1 cellular context compared by ENCODE assay signal in genomic region chr1:46303038-46303871, GRCh38.
TF ChIP-seq lines count a peak whose summit lies in the region.

LRRC41 (minus strand) TSS chr1:46303616; CDS start chr1:46303322, 294 bp downstream.
UQCRH (plus strand) TSS chr1:46303698; CDS start chr1:46303767, 69 bp downstream.

TF ChIP-seq in HepG2, 621 proteins besides CTCF, POLR2A, EP300 and RAD21 (continued from another document and continues in another):
- no peak for TF ChIP-seq ZNF160 (CRISPR knock-in tag; IDR thresholded peaks at IDR 0.05)
- no peak for TF ChIP-seq NFKB2 (CRISPR knock-in tag; IDR thresholded peaks at IDR 0.05; ENCODE audit: borderline replicate concordance)
- TF ChIP-seq GFI1 (CRISPR knock-in tag; IDR thresholded peaks at IDR 0.05; ENCODE audit: borderline replicate concordance), result 0 out of 2 replicates have a peak, but pooled peaks have one; percentile 44
- no peak for TF ChIP-seq USF2 (IDR thresholded peaks at IDR 0.05; ENCODE audit: low read depth, low read length)
- TF ChIP-seq USF2 (CRISPR knock-in tag; IDR thresholded peaks at IDR 0.05; ENCODE audit: borderline replicate concordance), result peak; percentile 44; the same call in 1 of the 2 replicates
- TF ChIP-seq BCL6 (CRISPR knock-in tag; IDR thresholded peaks at IDR 0.05), result no peak
- 0 out of 2 replicates have a peak, but pooled peaks have one; percentile 54 for TF ChIP-seq NFKBIZ (CRISPR knock-in tag; IDR thresholded peaks at IDR 0.05)
- TF ChIP-seq ZNF451 (CRISPR knock-in tag; IDR thresholded peaks at IDR 0.05), result peak; percentile 27; the same call in 1 of the 2 replicates
- peak; percentile 69 for TF ChIP-seq ZBTB2 (CRISPR knock-in tag; IDR thresholded peaks at IDR 0.05; ENCODE audit: low read depth)
- TF ChIP-seq MXD4 (CRISPR knock-in tag; IDR thresholded peaks at IDR 0.05), result no peak
- TF ChIP-seq ASH2L (IDR thresholded peaks at IDR 0.05; ENCODE audit: insufficient read length, low read depth, low read length), result no peak
- TF ChIP-seq MAFK (conservative IDR thresholded peaks at IDR 0.05 in 1 of 2, IDR thresholded peaks at IDR 0.05 in 1 of 2; ENCODE audit: low read length in 2 of 2), result peak; percentile 17 to 43; a peak in 1 of 4 replicates
- TF ChIP-seq ZZZ3 (CRISPR knock-in tag; IDR thresholded peaks at IDR 0.05; ENCODE audit: borderline replicate concordance), result no peak; the same call in 1 of the 2 replicates
- no peak; the same call in 1 of the 2 replicates for TF ChIP-seq IRF2 (CRISPR knock-in tag; IDR thresholded peaks at IDR 0.05)
- TF ChIP-seq CBFB (CRISPR knock-in tag; IDR thresholded peaks at IDR 0.05), result no peak
- TF ChIP-seq ZNF546 (CRISPR knock-in tag; conservative IDR thresholded peaks at IDR 0.05), result no peak
- TF ChIP-seq ZNF768 (CRISPR knock-in tag; IDR thresholded peaks at IDR 0.05), result no peak; the same call in 1 of the 2 replicates
- 0 out of 2 replicates have a peak, but pooled peaks have one; percentile 52 for TF ChIP-seq KMT2A (CRISPR knock-in tag; IDR thresholded peaks at IDR 0.05)
- no peak for TF ChIP-seq SSRP1 (CRISPR knock-in tag; IDR thresholded peaks at IDR 0.05)
- peak; percentile 8; the same call in 1 of the 2 replicates for TF ChIP-seq ZNF691 (CRISPR knock-in tag; IDR thresholded peaks at IDR 0.05; ENCODE audit: borderline replicate concordance, low read depth)
- peak; percentile 64 for TF ChIP-seq ZBTB40 (IDR thresholded peaks at IDR 0.05)
- TF ChIP-seq ZBTB40 (CRISPR knock-in tag; IDR thresholded peaks at IDR 0.05), result no peak; the same call in 1 of the 2 replicates
- no peak for TF ChIP-seq HMG20B (CRISPR knock-in tag; conservative IDR thresholded peaks at IDR 0.05)
- TF ChIP-seq E2F1 (CRISPR knock-in tag; IDR thresholded peaks at IDR 0.05), result no peak
- peak; percentile 70; the same call in 1 of the 2 replicates for TF ChIP-seq ZNF33A (CRISPR knock-in tag; IDR thresholded peaks at IDR 0.05; ENCODE audit: borderline replicate concordance)
- TF ChIP-seq PHB2 (IDR thresholded peaks at IDR 0.05; ENCODE audit: partially characterized antibody), result no peak
- peak; percentile 53 for TF ChIP-seq U2AF1 (optimal IDR thresholded peaks at IDR 0.05; ENCODE audit: low read depth, low read length)
- TF ChIP-seq TGIF2 (CRISPR knock-in tag; IDR thresholded peaks at IDR 0.05), result no peak; the same call in 1 of the 2 replicates
- no peak for TF ChIP-seq ZNF264 (CRISPR knock-in tag; IDR thresholded peaks at IDR 0.05)
- TF ChIP-seq ARID2 (CRISPR knock-in tag; IDR thresholded peaks at IDR 0.05; ENCODE audit: borderline replicate concordance), result no peak
- no peak for TF ChIP-seq PLSCR1 (CRISPR knock-in tag; IDR thresholded peaks at IDR 0.05; ENCODE audit: borderline replicate concordance)
- TF ChIP-seq FOXM1 (CRISPR knock-in tag; IDR thresholded peaks at IDR 0.05), result no peak
- TF ChIP-seq SMAD9 (CRISPR knock-in tag; IDR thresholded peaks at IDR 0.05), result no peak
- TF ChIP-seq TEF (CRISPR knock-in tag; IDR thresholded peaks at IDR 0.05), result no peak
- TF ChIP-seq DRAP1 (CRISPR knock-in tag; IDR thresholded peaks at IDR 0.05), result peak; percentile 30; the same call in 1 of the 2 replicates
- TF ChIP-seq RORA (CRISPR knock-in tag; IDR thresholded peaks at IDR 0.05), result no peak
- TF ChIP-seq YEATS4 (CRISPR knock-in tag; IDR thresholded peaks at IDR 0.05; ENCODE audit: borderline replicate concordance), result peak; percentile 85
- no peak for TF ChIP-seq ZNF761 (CRISPR knock-in tag; conservative IDR thresholded peaks at IDR 0.05)
- TF ChIP-seq FOXP4 (CRISPR knock-in tag; IDR thresholded peaks at IDR 0.05), result 0 out of 2 replicates have a peak, but pooled peaks have one; percentile 14
- TF ChIP-seq NBN (conservative IDR thresholded peaks at IDR 0.05), result no peak
- no peak for TF ChIP-seq CEBPG (CRISPR knock-in tag; IDR thresholded peaks at IDR 0.05)
- peak; percentile 99 for TF ChIP-seq YY1 (IDR thresholded peaks at IDR 0.05; ENCODE audit: insufficient read depth, insufficient replicate concordance, low read depth, low read length)
- TF ChIP-seq ZNF569 (CRISPR knock-in tag; IDR thresholded peaks at IDR 0.05; ENCODE audit: borderline replicate concordance), result no peak
- TF ChIP-seq NFYC (CRISPR knock-in tag; IDR thresholded peaks at IDR 0.05), result no peak
